Comparison of ENCODE assay signal across 11 cellular contexts in the genomic region with DNA sequence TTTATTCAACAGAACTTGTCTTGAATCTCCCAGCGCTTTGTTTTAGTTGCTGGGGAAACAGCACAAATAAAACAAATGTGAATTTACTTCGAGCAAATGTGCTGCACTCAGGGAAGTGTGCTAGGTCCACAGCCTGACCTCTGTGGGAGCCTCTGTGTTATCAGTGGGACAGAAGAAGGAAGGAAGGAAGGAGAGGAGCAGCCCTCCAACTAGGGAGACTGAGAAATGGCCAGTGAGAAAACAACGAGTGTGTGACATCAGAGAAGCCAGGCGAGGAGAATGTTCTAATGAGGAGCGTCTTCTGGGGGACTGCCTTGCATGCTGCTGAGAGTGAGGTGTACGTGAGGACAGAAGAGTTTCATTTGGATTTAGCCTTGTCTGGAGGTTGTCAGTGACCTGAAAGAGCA. TPM values are rescaled to one million over a fixed set of nuclear protein-coding genes. Genes with fewer than 3 reads are reported as not detected.
DNase-seq lines count a peak whose midpoint lies in the region; ATAC-seq and TF ChIP-seq lines count a peak whose summit lies in the region.
"Had no signal": no experiment of that assay in that cellular context is flagged by ENCODE, and none has a peak within 500 bp of the region (broad histone marks: within the 10 kb centered on the region; RNA-seq: fewer than 3 reads in every experiment).

No MANE protein-coding gene starts in this region.

- no peak for DNase-seq in CD4-positive, alpha-beta memory T cell
- DNase-seq in NCI-H2029 (lab: John Stamatoyannopoulos, UW) (peak; percentile 36), esophagus squamous epithelium (lab: John Stamatoyannopoulos, UW) (no peak), substantia nigra (lab: John Stamatoyannopoulos, UW) (no peak), SW480 (ENCODE audit: low spot score) (no peak), NCI-H345 (lab: John Stamatoyannopoulos, UW) (no peak)
- no peak for DNase-seq in natural killer cell treated with Interleukin-12 subunit alpha and Interleukin-12 subunit beta and Interleukin-15 and Interleukin-18, amount 100 ng/mL, for 72 hours (ENCODE audit: low spot score)
- DNase-seq: cerebellar nuclear complex, NCI-H2081 had no signal

- H3K36me3 Mint-ChIP-seq in CD4-positive, alpha-beta memory T cell: peaks cover 0 to 11% of the 10 kb centered on the region in 2 donors
- H3K36me3 Mint-ChIP-seq in natural killer cell treated with Interleukin-12 subunit alpha and Interleukin-12 subunit beta and Interleukin-15 and Interleukin-18, amount 100 ng/mL, for 72 hours: no peaks in the 10 kb centered on the region

- peaks cover 70 to 94% (median 80%) of the 10 kb centered on the region in 4 donors for H3K4me1 Mint-ChIP-seq in CD4-positive, alpha-beta memory T cell
- peaks cover 65 to 81% of the 10 kb centered on the region in 2 donors for H3K4me1 Mint-ChIP-seq in natural killer cell treated with Interleukin-12 subunit alpha and Interleukin-12 subunit beta and Interleukin-15 and Interleukin-18, amount 100 ng/mL, for 72 hours (ENCODE audit: low read depth in 2 of 2)

- H3K4me3 ChIP-seq in CD4-positive, alpha-beta memory T cell (ENCODE audit: low read length in 2 of 2): no peak overlapping the region
- H3K4me3 ChIP-seq in esophagus squamous epithelium: no peak overlapping the region
- H3K4me3 ChIP-seq: SJSA1 had no signal

- 44 to 45% methylated on average over 5 to 6 of the region's 6 CpGs for WGBS in esophagus squamous epithelium, 2 donors

- peaks cover 0 to 2% (median 0%) of the 10 kb centered on the region in 8 donors for H3K9me3 Mint-ChIP-seq in CD4-positive, alpha-beta memory T cell
- no peaks in the 10 kb centered on the region for H3K9me3 Mint-ChIP-seq in natural killer cell treated with Interleukin-12 subunit alpha and Interleukin-12 subunit beta and Interleukin-15 and Interleukin-18, amount 100 ng/mL, for 72 hours

- H3K4me3 Mint-ChIP-seq in CD4-positive, alpha-beta memory T cell: peak overlapping the region in 5 of 8 donors; percentile 3 to 58 (median 7)
- H3K4me3 Mint-ChIP-seq in natural killer cell treated with Interleukin-12 subunit alpha and Interleukin-12 subunit beta and Interleukin-15 and Interleukin-18, amount 100 ng/mL, for 72 hours: peak overlapping the region; percentile 25

- no peaks in the 10 kb centered on the region for H3K27me3 Mint-ChIP-seq in CD4-positive, alpha-beta memory T cell
- no peaks in the 10 kb centered on the region for H3K27me3 Mint-ChIP-seq in natural killer cell treated with Interleukin-12 subunit alpha and Interleukin-12 subunit beta and Interleukin-15 and Interleukin-18, amount 100 ng/mL, for 72 hours

- peak overlapping the region; percentile 4 to 66 (median 54) for H3K27ac Mint-ChIP-seq in CD4-positive, alpha-beta memory T cell
- H3K27ac Mint-ChIP-seq in natural killer cell treated with Interleukin-12 subunit alpha and Interleukin-12 subunit beta and Interleukin-15 and Interleukin-18, amount 100 ng/mL, for 72 hours: no peak overlapping the region

- no peak overlapping the region for H3K27ac ChIP-seq in CD4-positive, alpha-beta memory T cell (ENCODE audit: low read depth, low read length)
- H3K27ac ChIP-seq in esophagus squamous epithelium (peak overlapping the region in 3 of 4 donors; percentile 21 to 51 (median 28)), substantia nigra (ENCODE audit: low read depth, low read length, poor library complexity, severe bottlenecking) (no peak overlapping the region)
- H3K27ac ChIP-seq: SJSA1 had no signal

- POLR2A ChIA-PET in CD4-positive, alpha-beta memory T cell (lab: Charles Lee; ENCODE audit: partially characterized antibody): no interaction called here

- intact Hi-C loops in CD4-positive, alpha-beta memory T cell (cut with micrococcal nuclease): no loop called here
- intact Hi-C loops in esophagus squamous epithelium (cut with DNase I): no loop called here

- no peak for ATAC-seq in natural killer cell treated with Interleukin-12 subunit alpha and Interleukin-12 subunit beta and Interleukin-15 and Interleukin-18, amount 100 ng/mL, for 72 hours
- no peak for ATAC-seq in GM18861 (IDR thresholded peaks at IDR 0.05; ENCODE audit: unreplicated experiment)

- no peak for TF ChIP-seq POLR2A in esophagus squamous epithelium (IDR thresholded peaks at IDR 0.05)

- H3K4me1 ChIP-seq in CD4-positive, alpha-beta memory T cell (ENCODE audit: insufficient read depth, low read length): peaks cover 94% of the 10 kb centered on the region
- H3K4me1 ChIP-seq in esophagus squamous epithelium: peaks cover 18 to 98% (median 50%) of the 10 kb centered on the region in 3 donors

- H3K27me3 ChIP-seq in CD4-positive, alpha-beta memory T cell (ENCODE audit: insufficient read depth, low read length): no peaks in the 10 kb centered on the region
- H3K27me3 ChIP-seq in esophagus squamous epithelium: no peaks in the 10 kb centered on the region
- H3K27me3 ChIP-seq: SJSA1 had no signal

- CTCF ChIA-PET in CD4-positive, alpha-beta memory T cell (lab: Charles Lee; ENCODE audit: partially characterized antibody): no interaction called here

- no peaks in the 10 kb centered on the region for H3K9me3 ChIP-seq in CD4-positive, alpha-beta memory T cell (ENCODE audit: control insufficient read depth in 1 of 2, low read length in 2 of 2)
- H3K9me3 ChIP-seq in esophagus squamous epithelium: no peaks in the 10 kb centered on the region
- H3K9me3 ChIP-seq: SJSA1 had no signal

- no peak for TF ChIP-seq CTCF in esophagus squamous epithelium (IDR thresholded peaks at IDR 0.05)

- no peaks in the 10 kb centered on the region for H3K36me3 ChIP-seq in CD4-positive, alpha-beta memory T cell (ENCODE audit: insufficient read depth, low read length)
- H3K36me3 ChIP-seq in esophagus squamous epithelium: no peaks in the 10 kb centered on the region

RNA-seq across cellular contexts. Expression of a gene that starts 42.7 kb away (rescaled TPM):
- total RNA-seq in CD4-positive, alpha-beta memory T cell: 100 to 1,000 TPM; 142 to 147 TPM
- polyA plus RNA-seq in CD4-positive, alpha-beta memory T cell: 10 to 100 TPM; 22.2 to 51.6 TPM
- 100 to 1,000 TPM in 2 of 4 donors, 10 to 100 TPM in 2; 76.6 to 130 (median 94.0) TPM for total RNA-seq in esophagus squamous epithelium
- 100 to 1,000 TPM; 188 to 189 TPM for total RNA-seq in natural killer cell treated with Interleukin-12 subunit alpha and Interleukin-12 subunit beta and Interleukin-15 and Interleukin-18, amount 100 ng/mL, for 72 hours

Comparison
In these comparisons a context has a peak if more than half of its experiments do, and no peak if none do; other contexts are left out.
1. H3K27ac ChIP-seq: peak in esophagus squamous epithelium (3 of 4); none in CD4-positive, alpha-beta memory T cell (single experiment) and substantia nigra (single experiment).
2. H3K27ac Mint-ChIP-seq: peak in CD4-positive, alpha-beta memory T cell (7 of 7); none in natural killer cell treated with Interleukin-12 subunit alpha and Interleukin-12 subunit beta and Interleukin-15 and Interleukin-18, amount 100 ng/mL, for 72 hours (0 of 2).